In the genomic region with DNA sequence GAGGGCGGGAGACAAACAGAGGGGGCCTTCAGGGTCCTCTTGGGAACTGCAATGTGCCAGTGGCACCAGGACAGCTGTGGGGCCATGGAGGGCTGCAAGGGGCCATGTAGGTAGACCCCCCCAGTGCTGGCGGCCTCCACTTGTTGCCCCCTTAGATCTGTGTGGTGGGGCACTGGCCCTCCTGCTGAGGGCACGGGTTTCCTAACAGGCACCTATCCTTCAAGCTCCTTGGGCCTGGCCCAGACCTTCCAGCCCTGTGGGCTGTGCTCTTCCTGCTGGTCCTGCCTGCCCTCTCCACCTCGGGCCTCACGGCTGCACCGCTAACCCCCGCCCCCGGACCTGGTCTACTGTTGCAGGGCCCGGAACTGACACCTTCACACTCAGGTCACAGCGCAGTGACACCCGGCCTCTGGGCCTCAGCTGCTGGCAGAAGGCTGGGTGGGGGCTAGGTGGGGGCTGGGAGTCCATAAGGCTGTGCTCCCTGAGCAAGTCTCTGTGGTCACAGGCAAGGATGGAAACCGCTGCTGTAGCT, we compare ENCODE assay signal across 14 cellular contexts. TPM values are rescaled to one million over a fixed set of nuclear protein-coding genes. Genes with fewer than 3 reads are reported as not detected.
DNase-seq lines count a peak whose midpoint lies in the region; ATAC-seq and TF ChIP-seq lines count a peak whose summit lies in the region.
"Had no signal": no experiment of that assay in that cellular context is flagged by ENCODE, and none has a peak within 500 bp of the region (broad histone marks: within the 10 kb centered on the region; RNA-seq: fewer than 3 reads in every experiment).

No MANE protein-coding gene starts in this region.

- no peaks in the 10 kb centered on the region for H3K36me3 ChIP-seq in sigmoid colon
- H3K36me3 ChIP-seq: gastrocnemius medialis had no signal

- intact Hi-C loops in sigmoid colon (cut with DNase I), result no loop called here

- H3K4me1 ChIP-seq in sigmoid colon, result no peaks in the 10 kb centered on the region
- H3K4me1 ChIP-seq: gastrocnemius medialis had no signal

- ATAC-seq in GM19035 (IDR thresholded peaks at IDR 0.05; ENCODE audit: unreplicated experiment) (no peak), GM21576 (IDR thresholded peaks at IDR 0.05; ENCODE audit: unreplicated experiment) (no peak)
- ATAC-seq: gastrocnemius medialis had no signal

- no peak overlapping the region for H3K27ac ChIP-seq in sigmoid colon
- H3K27ac ChIP-seq: gastrocnemius medialis had no signal

- DNase-seq in activated CD4-positive, alpha-beta T cell treated with anti-CD3 and anti-CD28 coated beads for 1 hour, result peak; percentile 7
- no peak for DNase-seq in activated CD4-positive, alpha-beta T cell treated with anti-CD3 and anti-CD28 coated beads for 48 hours
- peak; percentile 58 for DNase-seq in activated CD8-positive, alpha-beta memory T cell treated with anti-CD3 and anti-CD28 coated beads for 24 hours
- DNase-seq in left kidney (ENCODE audit: low read depth, low spot score) (peak; percentile 46), sigmoid colon (peak; percentile 64)
- no peak for DNase-seq in activated CD4-positive, CD25-positive, alpha-beta regulatory T cell (lab: John Stamatoyannopoulos, UW)
- DNase-seq: central memory CD4-positive, alpha-beta T cell; GOT3; NCI-H1105; NCI-H345 had no signal

- no peak for TF ChIP-seq POLR2A in sigmoid colon (IDR thresholded peaks at IDR 0.05)

- H3K9me3 ChIP-seq in sigmoid colon, result no peaks in the 10 kb centered on the region
- H3K9me3 ChIP-seq: gastrocnemius medialis had no signal

- H3K27me3 ChIP-seq in sigmoid colon, result no peaks in the 10 kb centered on the region
- H3K27me3 ChIP-seq: gastrocnemius medialis had no signal

- no peak overlapping the region for H3K4me3 ChIP-seq in sigmoid colon
- H3K4me3 ChIP-seq: gastrocnemius medialis, K562 had no signal

- 83 to 85% methylated on average over 12 of the region's 12 CpGs for WGBS in sigmoid colon, 2 donors

- TF ChIP-seq CTCF in sigmoid colon (IDR thresholded peaks at IDR 0.05), result no peak

- TF ChIP-seq EP300 in sigmoid colon (IDR thresholded peaks at IDR 0.05), result no peak

RNA-seq across cellular contexts. Expression of a gene that starts 12.6 kb away (rescaled TPM):
- total RNA-seq in sigmoid colon, result 1 to 10 TPM in 1 of 4 donors, under 1 TPM in 3; 0.27 to 2.5 (median 0.34) TPM
- 1 to 10 TPM in 1 of 3 donors, under 1 TPM in 2; 0.46 to 1.6 (median 0.60) TPM for polyA plus RNA-seq in sigmoid colon

Comparison
In these comparisons a context has a peak if more than half of its experiments do, and no peak if none do; other contexts are left out.
1. DNase-seq: peak in activated CD4-positive, alpha-beta T cell treated with anti-CD3 and anti-CD28 coated beads for 1 hour (single experiment), activated CD8-positive, alpha-beta memory T cell treated with anti-CD3 and anti-CD28 coated beads for 24 hours (single experiment), left kidney (single experiment) and sigmoid colon (single experiment); none in activated CD4-positive, alpha-beta T cell treated with anti-CD3 and anti-CD28 coated beads for 48 hours (single experiment) and activated CD4-positive, CD25-positive, alpha-beta regulatory T cell (0 of 4).